ENCODE assay signal across 10 cellular contexts in the genomic region with DNA sequence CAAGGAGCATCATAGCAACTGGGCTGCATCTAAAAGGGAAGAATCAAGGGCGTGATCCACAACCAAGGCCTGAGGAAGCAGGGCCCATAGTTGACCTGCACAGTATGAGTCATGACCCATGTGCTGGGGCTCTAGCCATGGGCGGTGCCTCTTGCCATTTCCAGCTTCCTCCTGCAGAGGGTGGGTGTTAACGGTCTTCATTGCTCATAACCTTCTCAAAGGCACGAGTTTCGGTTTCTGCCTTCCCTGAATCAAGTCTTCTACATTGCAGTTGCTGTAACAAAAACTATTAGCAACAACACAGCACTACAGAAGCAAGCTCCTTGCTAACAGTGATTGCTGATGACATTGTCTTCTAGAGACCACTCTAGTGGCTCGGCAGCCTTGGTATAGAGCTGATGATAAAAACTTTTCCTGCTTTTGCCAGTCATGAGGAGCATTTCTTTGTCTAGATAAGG.
DNase-seq lines count a peak whose midpoint lies in the region; ATAC-seq, FAIRE-seq and TF ChIP-seq lines count a peak whose summit lies in the region.
"Had no signal": no experiment of that assay in that cellular context is flagged by ENCODE, and none has a peak within 500 bp of the region (broad histone marks: within the 10 kb centered on the region; RNA-seq: fewer than 3 reads in every experiment).

No MANE protein-coding gene starts in this region.

- FAIRE-seq in bronchial epithelial cell (lab: Jason Lieb, UNC) = no peak

- 62 to 71% methylated on average over 6 of the region's 6 CpGs for WGBS in thyroid gland, 2 donors

- peaks cover 4% of the 10 kb centered on the region for H3K27me3 Mint-ChIP-seq in activated CD4-positive, alpha-beta T cell treated with anti-CD3 and anti-CD28 coated beads for 36 hours

- H3K4me3 ChIP-seq in bronchial epithelial cell (ENCODE audit: low read depth, low read length) = no peak overlapping the region
- H3K4me3 ChIP-seq in thyroid gland (replicated peaks in 1 of 3) = no peak overlapping the region

- no peak for TF ChIP-seq POLR2A in thyroid gland (IDR thresholded peaks at IDR 0.05)

- no peaks in the 10 kb centered on the region for H3K9me3 ChIP-seq in thyroid gland

- peak; percentile 94 for ATAC-seq in activated CD4-positive, alpha-beta T cell treated with anti-CD3 and anti-CD28 coated beads for 36 hours
- ATAC-seq in HG03066 (IDR thresholded peaks at IDR 0.05; ENCODE audit: low read depth, unreplicated experiment) = peak; percentile 96

- H3K27me3 ChIP-seq in bronchial epithelial cell (ENCODE audit: control insufficient read depth, insufficient read depth, low read length) (no peaks in the 10 kb centered on the region), thyroid gland (no peaks in the 10 kb centered on the region)

- no peaks in the 10 kb centered on the region for H3K4me1 ChIP-seq in thyroid gland

- H3K27ac ChIP-seq in thyroid gland = peak overlapping the region in 2 of 3 donors; percentile 45 to 50
- H3K27ac ChIP-seq: C4-2B had no signal

- POLR2A ChIA-PET in activated CD4-positive, alpha-beta T cell treated with anti-CD3 and anti-CD28 coated beads for 36 hours (lab: Charles Lee) = no interaction called here

- no peaks in the 10 kb centered on the region for H3K9me3 Mint-ChIP-seq in activated CD4-positive, alpha-beta T cell treated with anti-CD3 and anti-CD28 coated beads for 36 hours (ENCODE audit: low read depth)

- H3K36me3 ChIP-seq in bronchial epithelial cell (ENCODE audit: control insufficient read depth, insufficient read depth, low read length) (no peaks in the 10 kb centered on the region), thyroid gland (no peaks in the 10 kb centered on the region)

- H3K4me1 Mint-ChIP-seq in activated CD4-positive, alpha-beta T cell treated with anti-CD3 and anti-CD28 coated beads for 36 hours = peaks cover 26% of the 10 kb centered on the region

- peak; percentile 72 for DNase-seq in activated CD4-positive, alpha-beta T cell treated with anti-CD3 and anti-CD28 coated beads for 36 hours
- no peak for DNase-seq in activated CD4-positive, alpha-beta T cell treated with anti-CD3 and anti-CD28 coated beads for 1 hour
- peak; percentile 87 for DNase-seq in SIG-M5 (lab: John Stamatoyannopoulos, UW)
- peak; percentile 49 for DNase-seq in bronchial epithelial cell (ENCODE audit: low read depth)
- peak; percentile 70 for DNase-seq in medulla oblongata (ENCODE audit: extremely low spot score)
- DNase-seq in thyroid gland = peak in 1 of 2 donors; percentile 19
- DNase-seq in activated gamma-delta T cell (lab: John Stamatoyannopoulos, UW) = no peak

- intact Hi-C loops in activated CD4-positive, alpha-beta T cell treated with anti-CD3 and anti-CD28 coated beads for 36 hours (cut with DNase I, micrococcal nuclease) = loop anchor here in 1 of 2 experiments (1.0 to 5.0 kb wide), 2 partner anchors 19 to 86 kb away; no protein-coding TSS in a partner anchor
- intact Hi-C loops in thyroid gland (cut with DNase I) = no loop called here

- H3K27ac Mint-ChIP-seq in activated CD4-positive, alpha-beta T cell treated with anti-CD3 and anti-CD28 coated beads for 36 hours = peak overlapping the region; percentile 48
- H3K27ac Mint-ChIP-seq: brain had no signal

- TF ChIP-seq CTCF in bronchial epithelial cell (IDR thresholded peaks at IDR 0.05; ENCODE audit: insufficient read depth, low read length, severe bottlenecking) = no peak
- TF ChIP-seq CTCF in thyroid gland (IDR thresholded peaks at IDR 0.05) = no peak

- H3K4me3 Mint-ChIP-seq in activated CD4-positive, alpha-beta T cell treated with anti-CD3 and anti-CD28 coated beads for 36 hours = no peak overlapping the region
- H3K4me3 Mint-ChIP-seq: brain had no signal

- CTCF ChIA-PET in activated CD4-positive, alpha-beta T cell treated with anti-CD3 and anti-CD28 coated beads for 36 hours (lab: Charles Lee) = interaction anchor here (0.7 to 1.6 kb wide), 3 partner anchors 18 to 130 kb away, joined by 3 to 4 read pairs (median 3); no protein-coding TSS in a partner anchor

- no peaks in the 10 kb centered on the region for H3K36me3 Mint-ChIP-seq in activated CD4-positive, alpha-beta T cell treated with anti-CD3 and anti-CD28 coated beads for 36 hours (ENCODE audit: low read depth)
- H3K36me3 Mint-ChIP-seq: brain had no signal

Comparison
In these comparisons a context has a peak if more than half of its experiments do, and no peak if none do; other contexts are left out.
1. DNase-seq: peak in activated CD4-positive, alpha-beta T cell treated with anti-CD3 and anti-CD28 coated beads for 36 hours (single experiment), SIG-M5 (single experiment), bronchial epithelial cell (single experiment) and medulla oblongata (single experiment); none in activated CD4-positive, alpha-beta T cell treated with anti-CD3 and anti-CD28 coated beads for 1 hour (single experiment) and activated gamma-delta T cell (single experiment).